ENCODE assay signal across 8 cellular contexts in genomic region chr21:5065240-5066211, GRCh38.
DNase-seq lines count a peak whose midpoint lies in the region; ATAC-seq, FAIRE-seq and TF ChIP-seq lines count a peak whose summit lies in the region.
"Not testable (repeated sequence)": the region's sequence is repeated elsewhere in the genome, so short reads cannot be mapped to it uniquely, and the experiment has no call there.

No MANE protein-coding gene starts in this region.

- intact Hi-C loops in left cardiac atrium (cut with DNase I), result not testable (repeated sequence)

- not testable (repeated sequence) for H3K27me3 Mint-ChIP-seq in stimulated activated memory B cell treated with anti-CD40 and anti-IgM and Interleukin-4, amounts not matched to agents 10 μg/mL and 1 μg/mL and 100 μg/mL, for 72 hours

- not testable (repeated sequence) for H3K9me3 Mint-ChIP-seq in stimulated activated memory B cell treated with anti-CD40 and anti-IgM and Interleukin-4, amounts not matched to agents 10 μg/mL and 1 μg/mL and 100 μg/mL, for 72 hours

- H3K27ac Mint-ChIP-seq in stimulated activated memory B cell treated with anti-CD40 and anti-IgM and Interleukin-4, amounts not matched to agents 10 μg/mL and 1 μg/mL and 100 μg/mL, for 72 hours, result peak overlapping the region; percentile 12

- not testable (repeated sequence) for H3K36me3 Mint-ChIP-seq in stimulated activated memory B cell treated with anti-CD40 and anti-IgM and Interleukin-4, amounts not matched to agents 10 μg/mL and 1 μg/mL and 100 μg/mL, for 72 hours

- not testable (repeated sequence) for H3K4me1 Mint-ChIP-seq in stimulated activated memory B cell treated with anti-CD40 and anti-IgM and Interleukin-4, amounts not matched to agents 10 μg/mL and 1 μg/mL and 100 μg/mL, for 72 hours

- not testable (repeated sequence) for DNase-seq in GM12891 (ENCODE audit: insufficient read length, low spot score)
- DNase-seq in activated CD4-positive, alpha-beta T cell treated with anti-CD3 and anti-CD28 coated beads for 24 hours (ENCODE audit: low read depth in 2 of 2), result peak; percentile 33 to 47
- peak; percentile 86 for DNase-seq in activated effector memory CD4-positive, alpha-beta T cell treated with anti-CD3 and anti-CD28 coated beads, Interleukin-2, amount 50 U/mL, for 16 hours
- DNase-seq in left cardiac atrium (peak; percentile 57), skeletal muscle cell (ENCODE audit: low read depth) (peak; percentile 49)

- H3K4me3 ChIP-seq in skeletal muscle cell (ENCODE audit: low read depth, low read length), result not testable (repeated sequence)

- not testable (repeated sequence) for TF ChIP-seq POLR2A in GM12891 (IDR thresholded peaks at IDR 0.05; ENCODE audit: low read depth, low read length)

- not testable (repeated sequence) for FAIRE-seq in GM12891 (lab: Jason Lieb, UNC)

- not testable (repeated sequence) for H3K4me3 Mint-ChIP-seq in stimulated activated memory B cell treated with anti-CD40 and anti-IgM and Interleukin-4, amounts not matched to agents 10 μg/mL and 1 μg/mL and 100 μg/mL, for 72 hours

- ATAC-seq in GM21723 (IDR thresholded peaks at IDR 0.05; ENCODE audit: unreplicated experiment) (peak; percentile 95), HG03354 (IDR thresholded peaks at IDR 0.05; ENCODE audit: poor library complexity, severe bottlenecking, unreplicated experiment) (peak; percentile 87), left cardiac atrium (peak; percentile 9 to 63)
- ATAC-seq in stimulated activated memory B cell treated with anti-CD40 and anti-IgM and Interleukin-4, amounts not matched to agents 10 μg/mL and 1 μg/mL and 100 μg/mL, for 72 hours, result peak; percentile 98

TF ChIP-seq in GM12891, 5 proteins besides CTCF, POLR2A, EP300 and RAD21:
- TF ChIP-seq SPI1 (IDR thresholded peaks at IDR 0.05; ENCODE audit: low read depth, low read length), result 0 out of 2 replicates have a peak, but pooled peaks have one; percentile 17
TF ChIP-seq in GM12891: peak in this region for 1; not testable (repeated sequence) for 4.

Comparison
In these comparisons a context has a peak if more than half of its experiments do, and no peak if none do; other contexts are left out.
1. ATAC-seq: peak in every context shown above with its lines; median percentile 98 in stimulated activated memory B cell treated with anti-CD40 and anti-IgM and Interleukin-4, amounts not matched to agents 10 μg/mL and 1 μg/mL and 100 μg/mL, for 72 hours; 95 in GM21723; 87 in HG03354; 36 in left cardiac atrium.